Comparison of ENCODE assay signal across 8 cellular contexts in the genomic region with DNA sequence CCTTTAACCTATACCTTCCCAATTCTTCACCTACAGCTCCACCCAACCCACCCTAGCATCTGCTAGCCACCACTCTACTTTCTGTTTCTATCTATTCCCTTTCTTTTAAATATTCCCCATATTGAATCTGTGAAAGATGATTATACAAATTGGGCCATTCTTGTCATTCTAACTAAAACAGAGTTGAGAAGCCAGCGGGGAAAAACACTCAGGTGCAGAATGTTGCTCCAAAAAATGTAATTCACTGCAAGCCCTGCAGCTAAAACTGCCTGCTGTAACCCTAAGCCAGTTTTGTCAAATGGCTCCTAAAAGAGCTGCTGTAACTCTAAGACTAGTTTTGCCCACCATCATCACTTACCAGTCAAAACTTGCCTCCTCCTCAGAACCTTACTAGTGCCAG.
"Had no signal": no experiment of that assay in that cellular context is flagged by ENCODE, and none has a peak within 500 bp of the region (broad histone marks: within the 10 kb centered on the region; RNA-seq: fewer than 3 reads in every experiment).

No MANE protein-coding gene starts in this region.

- H3K36me3 ChIP-seq: HAP-1 had no signal

- H3K27ac ChIP-seq: GM23248, HL-60 had no signal

- H3K4me3 ChIP-seq: GM23248, HAP-1 had no signal

- DNase-seq: GM23248, H7, HFFc6, KG1 had no signal

- FAIRE-seq: HepG2 had no signal

- H3K4me1 ChIP-seq: HAP-1 had no signal

- H2AFZ ChIP-seq: GM23248 had no signal

- H3K9me3 ChIP-seq: HAP-1 had no signal

- H3K9ac ChIP-seq: GM23248 had no signal

- ATAC-seq: HCT116, HepG2 had no signal
